ENCODE assay signal across 15 cellular contexts in the genomic region with DNA sequence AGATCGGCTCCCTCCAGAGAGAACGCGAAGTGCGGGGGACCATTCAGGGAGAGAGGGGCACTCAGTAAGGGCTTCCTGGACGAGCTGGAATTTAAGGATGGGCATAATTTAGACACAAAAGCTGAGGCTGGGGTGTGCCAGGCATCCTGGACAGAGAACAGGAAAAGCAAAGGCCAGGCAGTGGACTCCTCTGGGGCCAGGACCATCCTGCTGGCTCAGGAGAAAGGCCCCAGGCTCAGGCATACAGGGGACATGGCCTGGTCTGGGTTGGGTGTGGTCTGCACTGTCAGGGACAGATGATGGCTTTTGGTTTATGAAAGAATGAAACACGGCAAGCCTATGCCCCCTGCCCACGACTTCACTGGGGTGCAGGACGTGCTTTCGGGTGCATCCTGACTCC. TPM values are rescaled to one million over a fixed set of nuclear protein-coding genes. Genes with fewer than 3 reads are reported as not detected.
"Had no signal": no experiment of that assay in that cellular context is flagged by ENCODE, and none has a peak within 500 bp of the region (broad histone marks: within the 10 kb centered on the region; RNA-seq: fewer than 3 reads in every experiment).

No MANE protein-coding gene starts in this region.

- DNase-seq: activated CD4-positive, alpha-beta T cell treated with anti-CD3 and anti-CD28 coated beads, Interleukin-2, amount 50 U/mL, for 1 hour; activated CD4-positive, CD25-positive, alpha-beta regulatory T cell; activated gamma-delta T cell; effector CD8-positive, alpha-beta T cell; nephron progenitor cell; stimulated activated CD4-positive, alpha-beta T cell treated with anti-CD3 and anti-CD28 coated beads, Interleukin-4, amount 100 ng/mL, for 4 hours; stimulated activated naive B cell treated with anti-CD40 and anti-IgM and Interleukin-4, amounts not matched to agents 10 μg/mL and 1 μg/mL and 100 μg/mL, for 72 hours; T1000; thyroid gland; uterus had no signal

- H3K9me3 ChIP-seq: psoas muscle, right lobe of liver, thyroid gland, uterus had no signal

- ATAC-seq: left colon; psoas muscle; right lobe of liver; stimulated activated naive B cell treated with anti-CD40 and anti-IgM and Interleukin-4, amounts not matched to agents 10 μg/mL and 1 μg/mL and 100 μg/mL, for 72 hours had no signal

- H3K4me1 ChIP-seq: psoas muscle, uterus had no signal

- H3K27me3 ChIP-seq: right lobe of liver, thyroid gland, uterus had no signal

- H3K27ac ChIP-seq: psoas muscle had no signal

- H3K36me3 ChIP-seq: right lobe of liver, thyroid gland, uterus had no signal

- H3K4me3 ChIP-seq: psoas muscle, right lobe of liver, thyroid gland, uterus had no signal

RNA-seq across cellular contexts. Expression of a gene that starts 48.9 kb away (rescaled TPM):
- total RNA-seq: fibroblast of villous mesenchyme, osteoblast had no signal
